Comparison of ENCODE assay signal across 15 cellular contexts in the genomic region with DNA sequence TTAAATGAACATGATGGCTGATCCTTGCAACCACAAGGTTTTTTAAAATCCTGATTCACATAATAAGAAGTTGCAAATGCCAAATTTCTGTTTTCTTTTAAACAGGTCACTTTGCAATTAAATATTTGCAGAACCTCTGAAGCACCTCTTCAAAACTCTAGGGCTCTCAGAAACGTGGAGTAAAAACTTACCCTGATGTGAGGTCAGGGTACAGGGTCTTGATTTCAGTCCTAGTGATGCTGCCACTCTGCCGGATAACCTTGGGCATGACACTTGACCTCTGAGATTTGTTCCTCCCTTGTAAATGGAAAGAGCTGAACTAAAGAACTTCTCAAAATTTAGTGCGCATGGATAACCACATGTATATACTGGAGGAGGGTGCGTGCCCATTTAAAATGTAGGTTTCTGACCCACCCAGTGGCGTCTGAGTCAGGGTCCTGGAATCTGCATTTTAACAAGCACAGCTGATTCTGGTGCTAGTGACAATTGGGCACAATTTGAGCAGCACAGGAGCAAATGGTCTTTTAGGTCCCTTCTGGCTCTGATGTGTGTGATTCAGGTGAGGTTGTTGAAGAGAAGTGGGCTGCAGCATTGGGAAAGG. TPM values are rescaled to one million over a fixed set of nuclear protein-coding genes. Genes with fewer than 3 reads are reported as not detected.
A peak's percentile ranks its signal among the peaks of the same experiment; 100 is the strongest.
DNase-seq lines count a peak whose midpoint lies in the region; FAIRE-seq and TF ChIP-seq lines count a peak whose summit lies in the region.
"Had no signal": no experiment of that assay in that cellular context is flagged by ENCODE, and none has a peak within 500 bp of the region (broad histone marks: within the 10 kb centered on the region; RNA-seq: fewer than 3 reads in every experiment).

No MANE protein-coding gene starts in this region.

- TF ChIP-seq CTCF in KMS-11 (conservative IDR thresholded peaks at IDR 0.05; ENCODE audit: low read depth, low read length) (no peak), H1 (IDR thresholded peaks at IDR 0.05; ENCODE audit: control extremely low read depth in 1 of 3, insufficient read depth in 1 of 3, low read depth in 1 of 3, low read length in 3 of 3) (no peak), neutrophil (IDR thresholded peaks at IDR 0.05) (no peak)

- no peak overlapping the region for H3K4ac ChIP-seq in H1 (replicated peaks; ENCODE audit: insufficient read length, low read depth, low read length)

- no peak overlapping the region for H4K5ac ChIP-seq in H1 (ENCODE audit: insufficient read length, low read depth, low read length)

- TF ChIP-seq EP300 in H1 (IDR thresholded peaks at IDR 0.05; ENCODE audit: borderline replicate concordance in 1 of 2, low read depth in 2 of 2, low read length in 2 of 2), result no peak

- H2BK15ac ChIP-seq in H1 (ENCODE audit: low read length), result no peak overlapping the region

- H3K23ac ChIP-seq in H1 (ENCODE audit: insufficient read length), result no peak overlapping the region

- H3K36me3 ChIP-seq in KMS-11 (ENCODE audit: insufficient read depth) (no peaks in the 10 kb centered on the region), H1 (ENCODE audit: control insufficient read depth in 2 of 4, insufficient read depth in 4 of 4, low read length in 3 of 4) (no peaks in the 10 kb centered on the region), neutrophil (no peaks in the 10 kb centered on the region), GM23248 (ENCODE audit: low read depth) (no peaks in the 10 kb centered on the region)

- no peaks in the 10 kb centered on the region for H3K23me2 ChIP-seq in H1 (ENCODE audit: low read depth, low read length)

- H2BK20ac ChIP-seq in H1 (ENCODE audit: low read length), result no peak overlapping the region

- TF ChIP-seq RAD21 in H1 (IDR thresholded peaks at IDR 0.05 in 1 of 2, conservative IDR thresholded peaks at IDR 0.05 in 1 of 2; ENCODE audit: low read depth in 2 of 2, low read length in 2 of 2), result no peak

- no peaks in the 10 kb centered on the region for H3K27me3 ChIP-seq in KMS-11 (ENCODE audit: insufficient read depth, low read depth)
- H3K27me3 ChIP-seq in H1 (replicated peaks in 1 of 4; ENCODE audit: control insufficient read depth in 3 of 4, extremely low read depth in 1 of 4, insufficient read depth in 3 of 4, low read length in 3 of 4), result no peaks in the 10 kb centered on the region
- no peaks in the 10 kb centered on the region for H3K27me3 ChIP-seq in neutrophil
- peaks cover 10% of the 10 kb centered on the region for H3K27me3 ChIP-seq in GM23248 (replicated peaks; ENCODE audit: insufficient read depth)

- no peaks in the 10 kb centered on the region for H3K9me2 ChIP-seq in GM23248 (ENCODE audit: insufficient read depth)
- H3K9me2 ChIP-seq: SK-N-SH had no signal

- peak; percentile 67 for DNase-seq in DMS79 treated with DMSO at 0.1 percent for 48 hours (lab: John Stamatoyannopoulos, UW)
- DNase-seq in H1 (ENCODE audit: low read depth in 1 of 2, low spot score in 2 of 2), result no peak
- DNase-seq in NCI-H510A (lab: John Stamatoyannopoulos, UW), result no peak
- no peak for DNase-seq in islet precursor cell
- no peak for DNase-seq in GM23248
- DNase-seq: ACHN, GDM1, NCI-H1105 treated with DMSO at 0.1 percent for 48 hours, NCI-H1694 treated with DMSO at 0.1 percent for 48 hours, NCI-H226, NCI-H524 treated with DMSO at 0.1 percent for 48 hours, SHP77 treated with DMSO at 0.1 percent for 48 hours, SK-N-SH had no signal

- H3K79me1 ChIP-seq in H1 (ENCODE audit: low read depth, low read length), result no peaks in the 10 kb centered on the region

- H3K56ac ChIP-seq in H1 (replicated peaks; ENCODE audit: insufficient read length, low read depth, low read length), result no peak overlapping the region

- POLR2A ChIA-PET in H1 (lab: Charles Lee; ENCODE audit: partially characterized antibody), result interaction anchor here (0.6 to 1.7 kb wide), 3 partner anchors 36 to 147 kb away, joined by 3 to 7 read pairs (median 5); a partner anchor contains a TSS

- H3K4me1 ChIP-seq in KMS-11 (ENCODE audit: low read depth, poor library complexity, severe bottlenecking) (peaks cover 48% of the 10 kb centered on the region), H1 (replicated peaks in 1 of 4; ENCODE audit: control insufficient read depth in 3 of 4, insufficient read depth in 4 of 4, low read length in 3 of 4) (no peaks in the 10 kb centered on the region), neutrophil (ENCODE audit: control insufficient read depth in 1 of 2, insufficient read depth in 1 of 2, low read depth in 1 of 2, low read length in 1 of 2) (peaks cover 41% of the 10 kb centered on the region in 2 experiments), GM23248 (ENCODE audit: insufficient read depth) (no peaks in the 10 kb centered on the region)

- FAIRE-seq in H1 (lab: Jason Lieb, UNC), result no peak

- H3F3A ChIP-seq in GM23248 (ENCODE audit: insufficient read depth), result no peaks in the 10 kb centered on the region

- H3K27ac ChIP-seq in KMS-11 (peak overlapping the region; percentile 21; the same call in 1 of the 2 replicates), H1 (ENCODE audit: low read depth, low read length) (no peak overlapping the region), neutrophil (peak overlapping the region; percentile 73), GM23248 (no peak overlapping the region)

- no peaks in the 10 kb centered on the region for H3K9me3 ChIP-seq in H1 (ENCODE audit: insufficient read depth in 2 of 2, low read depth in 1 of 2, low read length in 1 of 2)
- H3K9me3 ChIP-seq in neutrophil, result no peaks in the 10 kb centered on the region
- no peaks in the 10 kb centered on the region for H3K9me3 ChIP-seq in GM23248 (ENCODE audit: low read depth)
- H3K9me3 ChIP-seq: SK-N-SH had no signal

- H2AFZ ChIP-seq in KMS-11 (ENCODE audit: low read depth), result no peak overlapping the region; the same call in 1 of the 2 replicates
- no peak overlapping the region for H2AFZ ChIP-seq in H1 (ENCODE audit: low read length)
- no peak overlapping the region for H2AFZ ChIP-seq in GM23248

- CTCF ChIA-PET in H1 (lab: Charles Lee; ENCODE audit: partially characterized antibody), result interaction anchor here (0.6 to 3.8 kb wide), 21 partner anchors 11 to 517 kb away, joined by 3 to 30 read pairs (median 8); a partner anchor contains a TSS

- H3K4me2 ChIP-seq in KMS-11 (peak overlapping the region; percentile 50), H1 (ENCODE audit: insufficient read depth in 1 of 2, low read depth in 2 of 2, low read length in 2 of 2) (no peak overlapping the region), GM23248 (ENCODE audit: unreplicated experiment) (no peak overlapping the region)
- H3K4me2 ChIP-seq: SK-N-SH had no signal

- WGBS in H1 (ENCODE audit: extremely low coverage in 1 of 2, insufficient coverage in 1 of 2, insufficient read length in 1 of 2, insufficient replicate concordance in 2 of 2, low coverage in 1 of 2, low lambda C conversion rate in 2 of 2, missing lambda C conversion rate in 1 of 2), 2 experiments, result 85% methylated on average over 5 of the region's 5 CpGs; no CpG with 5 or more reads in 1 of the 2 experiments
- WGBS in GM23248 (ENCODE audit: low coverage in 1 of 2, low lambda C conversion rate in 2 of 2, missing lambda C conversion rate in 2 of 2), 2 experiments, result 51 to 56% methylated on average over 5 of the region's 5 CpGs

- H3K4me3 ChIP-seq in KMS-11 (IDR thresholded peaks at IDR 0.05; ENCODE audit: insufficient read depth, low read depth, low read length) (no peak overlapping the region), H1 (ENCODE audit: extremely low read depth in 1 of 4, insufficient read depth in 2 of 4, low read depth in 3 of 4, low read length in 4 of 4) (no peak overlapping the region), neutrophil (ENCODE audit: low read depth in 1 of 2, low read length in 1 of 2) (no peak overlapping the region), GM23248 (no peak overlapping the region)

- TF ChIP-seq POLR2A in H1 (IDR thresholded peaks at IDR 0.05; ENCODE audit: control extremely low read depth in 1 of 2, low read depth in 2 of 2, low read length in 2 of 2), result no peak

- H3K79me2 ChIP-seq in KMS-11 (ENCODE audit: insufficient read depth, low read depth) (no peaks in the 10 kb centered on the region), H1 (ENCODE audit: control insufficient read depth in 1 of 2, insufficient read depth in 2 of 2, low read length in 2 of 2) (no peaks in the 10 kb centered on the region), GM23248 (ENCODE audit: insufficient read depth) (no peaks in the 10 kb centered on the region)

- no peak overlapping the region for H2AK5ac ChIP-seq in H1 (ENCODE audit: low read depth, low read length)

- H2BK12ac ChIP-seq in H1 (ENCODE audit: low read depth, low read length), result peak overlapping the region; percentile 39; the same call in 1 of the 2 replicates

- no peak overlapping the region for H3K14ac ChIP-seq in H1 (ENCODE audit: insufficient read length)

- H4K20me1 ChIP-seq in KMS-11 (ENCODE audit: insufficient read depth) (no peaks in the 10 kb centered on the region), H1 (replicated peaks in 1 of 2; ENCODE audit: control insufficient read depth in 1 of 2, insufficient read depth in 2 of 2, low read length in 2 of 2) (no peaks in the 10 kb centered on the region), GM23248 (ENCODE audit: insufficient read depth) (no peaks in the 10 kb centered on the region)

- no peak overlapping the region for H4K8ac ChIP-seq in H1 (ENCODE audit: extremely low read depth, insufficient read depth, low read length)

- no peak overlapping the region for H2BK5ac ChIP-seq in H1 (ENCODE audit: low read depth, low read length)

- no peak overlapping the region for H4K91ac ChIP-seq in H1 (replicated peaks; ENCODE audit: insufficient read length, low read length)

- in situ Hi-C loops in GM23248 (cut with MboI), result loop anchor here (10.0 kb wide), 1 partner anchor 186 kb away; no protein-coding TSS in a partner anchor

- H3K18ac ChIP-seq in H1 (ENCODE audit: extremely low read depth, low read length), result no peak overlapping the region

- no peak overlapping the region for H2BK120ac ChIP-seq in H1 (replicated peaks; ENCODE audit: low read depth, low read length)

- H3K9ac ChIP-seq in KMS-11 (no peak overlapping the region), H1 (replicated peaks in 1 of 4; ENCODE audit: extremely low read depth in 1 of 4, low read depth in 3 of 4, low read length in 3 of 4) (no peak overlapping the region), GM23248 (no peak overlapping the region)
- H3K9ac ChIP-seq: SK-N-SH had no signal

RNA-seq across cellular contexts. Expression of a gene that starts 35.5 kb away (rescaled TPM):
- total RNA-seq in H1 (2021; fragmentation: NEBNext Ultra II Directional; extraction: Animal tissue kit (Norgen Biotek cat#: 25700)), result 99.2 and 100 TPM in 2 replicates
- 54.1 and 67.6 TPM in 2 replicates for polyA plus RNA-seq in H1 (2011; rRNA removed)
- 72.2 TPM for polyA plus RNA-seq in H1 (2011; cell fraction: cytosol; rRNA removed)
- polyA plus RNA-seq in H1 (2011; cell fraction: nucleus; rRNA removed), result 53.6 TPM
- 73.3 to 86.5 TPM (median 82.7 TPM) in 4 replicates for polyA plus RNA-seq in H1 (2012, experiment 1 of 2)
- polyA plus RNA-seq in H1 (2012, experiment 2 of 2), result 7.1 TPM
- 55.0 TPM for polyA plus RNA-seq in H1 (2013, experiment 1 of 2)
- 54.8 TPM for polyA plus RNA-seq in H1 (2013, experiment 2 of 2)
- 158 and 177 TPM in 2 replicates for polyA minus RNA-seq in H1 (2011; rRNA and poly(A)+ RNA removed)
- polyA minus RNA-seq in H1 (2011; cell fraction: cytosol; rRNA and poly(A)+ RNA removed), result 60.0 TPM
- polyA minus RNA-seq in H1 (2011; cell fraction: nucleus; rRNA and poly(A)+ RNA removed), result 66.3 TPM
- total RNA-seq in GM23248 (2014; rRNA removed; shearing (Covaris generic)), result 41.9 and 47.2 TPM in 2 replicates
- 31.6 and 34.2 TPM in 2 replicates for polyA plus RNA-seq in GM23248 (2016; fragmentation: Nextera tagmentation; extraction: Ambion mirVana)

RNA-seq across cellular contexts. Expression of a gene that starts 54.1 kb away (rescaled TPM):
- total RNA-seq in H1 (2021; fragmentation: NEBNext Ultra II Directional; extraction: Animal tissue kit (Norgen Biotek cat#: 25700)), result 47.1 TPM in 2 replicates
- polyA plus RNA-seq in H1 (2011; rRNA removed) (42.8 and 46.6 TPM in 2 replicates), GM23248 (2016; fragmentation: Nextera tagmentation; extraction: Ambion mirVana) (not detected in 2 replicates)
- 49.3 TPM for polyA plus RNA-seq in H1 (2011; cell fraction: cytosol; rRNA removed)
- polyA plus RNA-seq in H1 (2011; cell fraction: nucleus; rRNA removed), result 38.6 TPM
- polyA plus RNA-seq in H1 (2012, experiment 1 of 2), result 41.3 to 47.5 TPM (median 44.6 TPM) in 4 replicates
- 54.9 TPM for polyA plus RNA-seq in H1 (2012, experiment 2 of 2)
- 21.9 TPM for polyA plus RNA-seq in H1 (2013, experiment 1 of 2)
- 26.4 TPM for polyA plus RNA-seq in H1 (2013, experiment 2 of 2)
- polyA minus RNA-seq in H1 (2011; rRNA and poly(A)+ RNA removed), result 81.5 and 91.9 TPM in 2 replicates
- polyA minus RNA-seq in H1 (2011; cell fraction: cytosol; rRNA and poly(A)+ RNA removed), result 41.5 TPM
- polyA minus RNA-seq in H1 (2011; cell fraction: nucleus; rRNA and poly(A)+ RNA removed), result 26.3 TPM
- 0.76 TPM in 2 replicates for total RNA-seq in GM23248 (2014; rRNA removed; shearing (Covaris generic))

Comparison
In these comparisons a context has a peak if more than half of its experiments do, and no peak if none do; other contexts are left out.
1. H3K27ac ChIP-seq: peak in KMS-11 (single experiment) and neutrophil (single experiment); none in H1 (single experiment) and GM23248 (single experiment).
2. RNA of a gene that starts 54.1 kb away (total RNA-seq): 47.1 TPM in H1; 0.76 TPM in GM23248; every median in the first group is over 10 times any median in the second.